In the genomic region with DNA sequence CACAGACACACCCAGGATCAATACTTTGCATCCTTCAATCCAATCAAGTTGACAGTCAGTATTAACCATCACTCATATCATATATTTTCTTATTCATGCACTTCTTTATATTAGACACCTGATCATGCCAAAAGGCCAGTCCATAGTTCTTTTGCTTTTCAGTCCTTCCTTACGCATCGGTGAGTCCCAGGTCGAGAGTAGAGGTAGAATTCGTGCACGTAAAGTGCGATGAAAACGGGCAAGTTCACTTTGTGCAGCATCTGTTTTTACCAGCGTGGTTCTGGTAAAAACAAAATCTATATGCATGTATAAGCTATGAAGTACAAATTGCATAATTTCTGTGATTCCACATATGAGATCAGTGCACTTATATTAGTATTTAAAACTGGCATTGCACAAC, we compare ENCODE assay signal across 10 cellular contexts. TPM values are rescaled to one million over a fixed set of nuclear protein-coding genes. Genes with fewer than 3 reads are reported as not detected.
DNase-seq lines count a peak whose midpoint lies in the region; FAIRE-seq and TF ChIP-seq lines count a peak whose summit lies in the region.
"Had no signal": no experiment of that assay in that cellular context is flagged by ENCODE, and none has a peak within 500 bp of the region (broad histone marks: within the 10 kb centered on the region; RNA-seq: fewer than 3 reads in every experiment).

No MANE protein-coding gene starts in this region.

- POLR2A ChIA-PET in OCI-LY7 (lab: Charles Lee): interaction anchor here (1.0 to 2.5 kb wide), 7 partner anchors 9 to 1343 kb away, joined by 3 to 14 read pairs (median 5); no protein-coding TSS in a partner anchor

- H4K20me1 ChIP-seq in OCI-LY7 (ENCODE audit: insufficient read depth, low read length): peaks cover 7% of the 10 kb centered on the region; the same call in 1 of the 2 replicates

- intact Hi-C loops in OCI-LY7 (cut with micrococcal nuclease; ENCODE audit: unreplicated experiment): no loop called here

- FAIRE-seq in GM19239 (lab: Jason Lieb, UNC): peak; percentile 11

- peaks cover 43% of the 10 kb centered on the region for H3K79me2 ChIP-seq in OCI-LY7 (ENCODE audit: insufficient read depth, low read depth, low read length)
- peaks cover 5% of the 10 kb centered on the region for H3K79me2 ChIP-seq in parathyroid adenoma

- no peak for TF ChIP-seq CTCF in OCI-LY7 (conservative IDR thresholded peaks at IDR 0.05; ENCODE audit: low read length)
- TF ChIP-seq CTCF in parathyroid adenoma (IDR thresholded peaks at IDR 0.05): no peak

- H3K4me1 ChIP-seq in OCI-LY7 (ENCODE audit: insufficient read depth, low read length, poor library complexity, severe bottlenecking) (peaks cover 13% of the 10 kb centered on the region), endocrine pancreas (ENCODE audit: control insufficient read depth, insufficient read depth, low read length) (peaks cover 8% of the 10 kb centered on the region), parathyroid adenoma (no peaks in the 10 kb centered on the region)

- peak overlapping the region; percentile 98 for H3K4me3 ChIP-seq in OCI-LY7 (ENCODE audit: low read depth, low read length, poor library complexity, severe bottlenecking)
- H3K4me3 ChIP-seq in endocrine pancreas (ENCODE audit: control insufficient read depth, insufficient read depth, low read length): peak overlapping the region; percentile 33
- H3K4me3 ChIP-seq in parathyroid adenoma (ENCODE audit: low read depth, low read length): peak overlapping the region; percentile 77

- H2AFZ ChIP-seq in OCI-LY7 (ENCODE audit: low read length) (peak overlapping the region; percentile 90; the same call in 1 of the 2 replicates), parathyroid adenoma (peak overlapping the region; percentile 98)

- peaks cover 15% of the 10 kb centered on the region; the same call in 1 of the 2 replicates for H3K36me3 ChIP-seq in OCI-LY7 (ENCODE audit: insufficient read depth, low read length)
- H3K36me3 ChIP-seq in endocrine pancreas (ENCODE audit: control insufficient read depth, insufficient read depth, low read length): no peaks in the 10 kb centered on the region
- no peaks in the 10 kb centered on the region for H3K36me3 ChIP-seq in parathyroid adenoma (ENCODE audit: control insufficient read depth, insufficient read depth, low read length)

- H3K27ac ChIP-seq in OCI-LY7 (ENCODE audit: low read depth, low read length, poor library complexity, severe bottlenecking) (no peak overlapping the region), parathyroid adenoma (no peak overlapping the region)

- no peaks in the 10 kb centered on the region for H3K9me2 ChIP-seq in OCI-LY7 (ENCODE audit: insufficient read depth, low read length)

- H3K9ac ChIP-seq in endocrine pancreas (ENCODE audit: control insufficient read depth, insufficient read depth, low read length) (no peak overlapping the region), parathyroid adenoma (no peak overlapping the region)

- H3K27me3 ChIP-seq in endocrine pancreas (ENCODE audit: control insufficient read depth, insufficient read depth, low read length) (no peaks in the 10 kb centered on the region), parathyroid adenoma (ENCODE audit: control insufficient read depth, insufficient read depth, low read length) (no peaks in the 10 kb centered on the region)

- CTCF ChIA-PET in OCI-LY7 (lab: Charles Lee; ENCODE audit: unreplicated experiment): interaction anchor here (1.5 kb wide), 1 partner anchor 9 kb away, joined by 3 read pairs; no protein-coding TSS in a partner anchor

- DNase-seq in GM19239 (ENCODE audit: insufficient read length, low spot score) (no peak), OCI-LY7 (ENCODE audit: low spot score) (no peak), AG20443 (ENCODE audit: low spot score) (no peak), NCI-H146 (lab: John Stamatoyannopoulos, UW) (no peak), NCI-H2107 (lab: John Stamatoyannopoulos, UW) (no peak)
- DNase-seq: erythroblast; Right ventricle myocardium superior; stimulated activated CD4-positive, alpha-beta T cell treated with anti-CD3 and anti-CD28 coated beads, Interleukin-2, amount 100 ng/mL, for 48 hours had no signal

- H3K4me2 ChIP-seq in OCI-LY7 (ENCODE audit: low read length) (peak overlapping the region; percentile 70), parathyroid adenoma (ENCODE audit: low read length) (no peak overlapping the region)

- H3K9me3 ChIP-seq in OCI-LY7 (ENCODE audit: low read length) (no peaks in the 10 kb centered on the region), endocrine pancreas (ENCODE audit: control insufficient read depth, low read length) (no peaks in the 10 kb centered on the region), parathyroid adenoma (ENCODE audit: control insufficient read depth, low read length) (no peaks in the 10 kb centered on the region)

- BruUV-seq in OCI-LY7 (replicated peaks; lab: Mats Ljungman, UMichigan): no TSS peak

RNA-seq across cellular contexts. Expression of a gene that starts 1.2 kb away (rescaled TPM):
- total RNA-seq in OCI-LY7 (2014; rRNA removed; shearing (Covaris generic)): 113 and 117 TPM in 2 replicates
- total RNA-seq in OCI-LY7 (2022): 57.6 and 58.8 TPM in 2 replicates

Comparison
In these comparisons a context has a peak if more than half of its experiments do, and no peak if none do; other contexts are left out.
1. H3K4me3 ChIP-seq: peak in every context shown above with its lines; median percentile 98 in OCI-LY7; 77 in parathyroid adenoma; 33 in endocrine pancreas.